In the genomic region with DNA sequence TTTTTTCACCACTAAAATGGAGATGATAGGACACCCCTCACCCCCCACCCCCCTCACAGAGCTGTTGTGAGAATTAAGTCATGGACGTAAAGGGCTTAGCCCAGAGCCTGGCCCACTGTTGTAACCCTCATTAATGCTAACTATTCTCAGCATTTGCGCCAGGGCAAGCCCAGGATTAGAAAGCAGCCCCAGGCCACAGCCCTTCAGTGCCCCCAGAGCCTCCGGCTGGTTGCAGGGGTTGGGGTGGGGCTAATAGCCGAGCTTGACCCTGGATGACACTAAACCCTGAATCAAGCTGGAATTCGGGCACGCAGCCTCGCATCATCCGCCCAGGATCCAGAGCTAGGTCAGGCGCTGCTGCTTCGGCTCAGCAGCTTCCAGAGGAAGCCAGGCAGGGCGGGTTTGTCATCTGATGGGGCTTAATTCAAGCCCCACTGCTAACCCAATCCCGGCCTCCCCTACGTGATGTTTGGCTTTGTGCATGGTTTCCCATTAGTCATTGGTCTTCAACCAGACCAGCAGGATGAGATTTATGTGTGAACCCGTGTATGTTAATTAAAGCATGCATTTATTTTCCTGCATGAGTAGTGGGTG, we compare ENCODE assay signal across 2 cellular contexts.
TF ChIP-seq lines count a peak whose summit lies in the region.

No MANE protein-coding gene starts in this region.

TF ChIP-seq in IMR-90, 13 proteins besides CTCF, POLR2A, EP300 and RAD21 (continued from another document):
- TF ChIP-seq FOS (IDR thresholded peaks at IDR 0.05; ENCODE audit: low read depth, low read length) (no peak), NFE2L2 (IDR thresholded peaks at IDR 0.05; ENCODE audit: low read depth, low read length) (no peak), MAZ (IDR thresholded peaks at IDR 0.05; ENCODE audit: borderline replicate concordance, low read depth, low read length) (no peak), CHD1 (IDR thresholded peaks at IDR 0.05; ENCODE audit: low read depth, low read length) (no peak), ELK1 (IDR thresholded peaks at IDR 0.05; ENCODE audit: borderline replicate concordance, low read depth, low read length) (no peak), RCOR1 (IDR thresholded peaks at IDR 0.05; ENCODE audit: insufficient replicate concordance, low read length) (no peak), MAFK (IDR thresholded peaks at IDR 0.05; ENCODE audit: low read depth, low read length) (no peak), CEBPB (IDR thresholded peaks at IDR 0.05; ENCODE audit: low read depth, low read length) (no peak), SMC3 (IDR thresholded peaks at IDR 0.05; ENCODE audit: low read depth, low read length) (no peak), MXI1 (IDR thresholded peaks at IDR 0.05; ENCODE audit: borderline replicate concordance, low read depth, low read length) (no peak)
- TF ChIP-seq, protein P1, sequence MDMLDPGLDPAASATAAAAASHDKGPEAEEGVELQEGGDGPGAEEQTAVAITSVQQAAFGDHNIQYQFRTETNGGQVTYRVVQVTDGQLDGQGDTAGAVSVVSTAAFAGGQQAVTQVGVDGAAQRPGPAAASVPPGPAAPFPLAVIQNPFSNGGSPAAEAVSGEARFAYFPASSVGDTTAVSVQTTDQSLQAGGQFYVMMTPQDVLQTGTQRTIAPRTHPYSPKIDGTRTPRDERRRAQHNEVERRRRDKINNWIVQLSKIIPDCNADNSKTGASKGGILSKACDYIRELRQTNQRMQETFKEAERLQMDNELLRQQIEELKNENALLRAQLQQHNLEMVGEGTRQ (IDR thresholded peaks at IDR 0.05; ENCODE audit: low read depth, low read length), result no peak

TF ChIP-seq in GM12891, 5 proteins besides CTCF, POLR2A, EP300 and RAD21 (continued from another document):
- TF ChIP-seq PAX5 (IDR thresholded peaks at IDR 0.05; ENCODE audit: insufficient read depth, low read length, severe bottlenecking), result no peak
- no peak for TF ChIP-seq SPI1 (IDR thresholded peaks at IDR 0.05; ENCODE audit: low read depth, low read length)
- no peak for TF ChIP-seq POLR2AphosphoS5 (IDR thresholded peaks at IDR 0.05; ENCODE audit: low read depth, low read length)
